In the genomic region with DNA sequence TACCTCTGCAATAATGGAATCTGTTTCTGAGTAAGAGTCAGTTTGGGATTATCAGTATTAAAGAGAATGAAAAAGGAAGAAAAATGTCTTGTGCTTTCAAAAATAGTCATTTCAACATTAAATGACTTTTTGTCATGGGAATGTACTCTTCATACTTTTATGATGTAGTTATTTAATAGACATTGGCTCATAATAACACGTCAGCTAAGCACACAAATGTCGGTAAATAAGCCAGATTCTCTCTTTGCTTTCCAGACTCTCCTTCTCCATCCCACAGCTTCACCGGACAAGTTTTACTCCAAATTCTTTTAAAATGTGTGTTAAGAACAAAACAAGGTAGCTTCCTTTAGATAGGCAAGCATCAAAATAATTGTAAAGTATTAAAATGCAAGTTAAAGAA, we compare ENCODE assay signal across 19 cellular contexts.
DNase-seq lines count a peak whose midpoint lies in the region; ATAC-seq, FAIRE-seq and TF ChIP-seq lines count a peak whose summit lies in the region.
"Had no signal": no experiment of that assay in that cellular context is flagged by ENCODE, and none has a peak within 500 bp of the region (broad histone marks: within the 10 kb centered on the region; RNA-seq: fewer than 3 reads in every experiment).

No MANE protein-coding gene starts in this region.

- DNase-seq in WTC11 (ENCODE audit: low spot score), result no peak
- DNase-seq in left lung, result no peak
- no peak for DNase-seq in prostate gland (ENCODE audit: low spot score)
- DNase-seq in GM19239 (ENCODE audit: insufficient read length, low spot score), result no peak
- DNase-seq in activated T-cell treated with anti-CD3 and anti-CD28 coated beads, Interleukin-2, amount 50 U/mL, for 72 hours, result no peak
- DNase-seq in ecto neural progenitor cell (ENCODE audit: low spot score), result no peak
- DNase-seq: CD8-positive, alpha-beta T cell; DMS 273 treated with DMSO at 0.1 percent for 48 hours; DMS53; DND-41; EL; GM23248 had no signal

- CTCF ChIA-PET in WTC11 (lab: Charles Lee), result no interaction called here

- no peaks in the 10 kb centered on the region; the same call in 1 of the 2 replicates for H3K27me3 Mint-ChIP-seq in WTC11 (ENCODE audit: low read depth)
- no peaks in the 10 kb centered on the region for H3K27me3 Mint-ChIP-seq in activated T-cell treated with anti-CD3 and anti-CD28 coated beads, Interleukin-2, amount 50 U/mL, for 72 hours (ENCODE audit: low read depth)
- H3K27me3 Mint-ChIP-seq: B cell, IgD-negative memory B cell had no signal

- WGBS in prostate gland, result 38% methylated on average over 3 of the region's 3 CpGs

- H3K27me3 ChIP-seq in left lung (no peaks in the 10 kb centered on the region), prostate gland (replicated peaks; ENCODE audit: insufficient read depth) (no peaks in the 10 kb centered on the region)
- H3K27me3 ChIP-seq: BLaER1 treated with 17β-estradiol and CSF1 and Interleukin-3, amounts not matched to agents 10 nM and 100 nM had no signal

- no peaks in the 10 kb centered on the region for H3K4me1 ChIP-seq in left lung
- peaks cover 3% of the 10 kb centered on the region for H3K4me1 ChIP-seq in prostate gland (replicated peaks)
- H3K4me1 ChIP-seq: BLaER1 treated with 17β-estradiol and CSF1 and Interleukin-3, amounts not matched to agents 10 nM and 100 nM had no signal

- TF ChIP-seq CTCF in WTC11 (IDR thresholded peaks at IDR 0.05) (no peak), left lung (IDR thresholded peaks at IDR 0.05) (no peak), prostate gland (IDR thresholded peaks at IDR 0.05) (no peak)

- H3K27ac ChIP-seq in left lung (no peak overlapping the region), prostate gland (peak overlapping the region; percentile 41 to 80)
- H3K27ac ChIP-seq: BLaER1 treated with 17β-estradiol and CSF1 and Interleukin-3, amounts not matched to agents 10 nM and 100 nM; GM23248 had no signal

- H3K4me3 ChIP-seq in left lung, result no peak overlapping the region
- no peak overlapping the region for H3K4me3 ChIP-seq in prostate gland
- H3K4me3 ChIP-seq: BLaER1 treated with 17β-estradiol and CSF1 and Interleukin-3, amounts not matched to agents 10 nM and 100 nM; GM12878; GM23248; HAP-1 had no signal

- H3K9me3 ChIP-seq in left lung (peaks cover 0 to 1% of the 10 kb centered on the region in 2 donors), prostate gland (no peaks in the 10 kb centered on the region)
- H3K9me3 ChIP-seq: HAP-1 had no signal

- no peak overlapping the region for H3K4me3 Mint-ChIP-seq in WTC11
- no peak overlapping the region for H3K4me3 Mint-ChIP-seq in activated T-cell treated with anti-CD3 and anti-CD28 coated beads, Interleukin-2, amount 50 U/mL, for 72 hours
- H3K4me3 Mint-ChIP-seq: B cell; CD8-positive, alpha-beta T cell; IgD-negative memory B cell had no signal

- peaks cover 15% of the 10 kb centered on the region for H3K4me1 Mint-ChIP-seq in WTC11
- H3K4me1 Mint-ChIP-seq in activated T-cell treated with anti-CD3 and anti-CD28 coated beads, Interleukin-2, amount 50 U/mL, for 72 hours (ENCODE audit: low read depth), result no peaks in the 10 kb centered on the region

- no peak for FAIRE-seq in GM19239 (lab: Jason Lieb, UNC)
- FAIRE-seq: GM12878, HepG2 had no signal

- H3K36me3 Mint-ChIP-seq in WTC11, result peaks cover 57% of the 10 kb centered on the region
- peaks cover 2 to 6% of the 10 kb centered on the region in 2 donors for H3K36me3 Mint-ChIP-seq in activated T-cell treated with anti-CD3 and anti-CD28 coated beads, Interleukin-2, amount 50 U/mL, for 72 hours (ENCODE audit: insufficient read depth in 2 of 2)

- H3K27ac Mint-ChIP-seq in WTC11, result peak overlapping the region; percentile 25; the same call in 1 of the 2 replicates
- no peak overlapping the region for H3K27ac Mint-ChIP-seq in activated T-cell treated with anti-CD3 and anti-CD28 coated beads, Interleukin-2, amount 50 U/mL, for 72 hours
- H3K27ac Mint-ChIP-seq: B cell; CD8-positive, alpha-beta T cell had no signal

- POLR2A ChIA-PET in WTC11 (lab: Charles Lee), result no interaction called here

- no peak for TF ChIP-seq POLR2A in prostate gland (IDR thresholded peaks at IDR 0.05)

- peaks cover 0 to 8% of the 10 kb centered on the region in 2 donors for H3K36me3 ChIP-seq in left lung
- no peaks in the 10 kb centered on the region for H3K36me3 ChIP-seq in prostate gland
- H3K36me3 ChIP-seq: HAP-1 had no signal

- ATAC-seq in WTC11 (no peak), left lung (peak; percentile 49), HG02571 (IDR thresholded peaks at IDR 0.05; ENCODE audit: unreplicated experiment) (no peak)
- no peak for ATAC-seq in activated T-cell treated with anti-CD3 and anti-CD28 coated beads, Interleukin-2, amount 50 U/mL, for 72 hours (replicated peaks in 1 of 2)
- ATAC-seq: CD8-positive, alpha-beta T cell; GM12878; HepG2 had no signal

- H3K9me3 Mint-ChIP-seq in WTC11, result peaks cover 12% of the 10 kb centered on the region
- H3K9me3 Mint-ChIP-seq in activated T-cell treated with anti-CD3 and anti-CD28 coated beads, Interleukin-2, amount 50 U/mL, for 72 hours, result peaks cover 2% of the 10 kb centered on the region in 2 donors
- H3K9me3 Mint-ChIP-seq: CD8-positive, alpha-beta T cell; IgD-negative memory B cell had no signal

- intact Hi-C loops in left lung (cut with DNase I), result no loop called here
- intact Hi-C loops in prostate gland (cut with DNase I), result loop anchor here (10.0 kb wide), 1 partner anchor 76 kb away; the partner anchor contains the start of genes C6orf52 and PAK1IP1

TF ChIP-seq in WTC11, 78 proteins besides CTCF, POLR2A, EP300 and RAD21:
- TF ChIP-seq NR1H2 (CRISPR knock-in tag; IDR thresholded peaks at IDR 0.05) (no peak), ZNF263 (CRISPR knock-in tag; IDR thresholded peaks at IDR 0.05; ENCODE audit: low read depth) (no peak), ELF4 (CRISPR knock-in tag; IDR thresholded peaks at IDR 0.05; ENCODE audit: low read depth) (no peak), HMGXB4 (CRISPR knock-in tag; IDR thresholded peaks at IDR 0.05) (no peak), NR3C1 (CRISPR knock-in tag; conservative IDR thresholded peaks at IDR 0.05; ENCODE audit: low read depth) (no peak), RELA (CRISPR knock-in tag; IDR thresholded peaks at IDR 0.05; ENCODE audit: borderline replicate concordance) (no peak), OVOL2 (CRISPR knock-in tag; IDR thresholded peaks at IDR 0.05; ENCODE audit: borderline replicate concordance) (no peak)
- TF ChIP-seq, protein P1, sequence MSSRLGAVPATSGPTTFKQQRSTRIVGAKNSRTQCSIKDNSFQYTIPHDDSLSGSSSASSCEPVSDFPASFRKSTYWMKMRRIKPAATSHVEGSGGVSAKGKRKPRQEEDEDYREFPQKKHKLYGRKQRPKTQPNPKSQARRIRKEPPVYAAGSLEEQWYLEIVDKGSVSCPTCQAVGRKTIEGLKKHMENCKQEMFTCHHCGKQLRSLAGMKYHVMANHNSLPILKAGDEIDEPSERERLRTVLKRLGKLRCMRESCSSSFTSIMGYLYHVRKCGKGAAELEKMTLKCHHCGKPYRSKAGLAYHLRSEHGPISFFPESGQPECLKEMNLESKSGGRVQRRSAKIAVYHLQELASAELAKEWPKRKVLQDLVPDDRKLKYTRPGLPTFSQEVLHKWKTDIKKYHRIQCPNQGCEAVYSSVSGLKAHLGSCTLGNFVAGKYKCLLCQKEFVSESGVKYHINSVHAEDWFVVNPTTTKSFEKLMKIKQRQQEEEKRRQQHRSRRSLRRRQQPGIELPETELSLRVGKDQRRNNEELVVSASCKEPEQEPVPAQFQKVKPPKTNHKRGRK (CRISPR knock-in tag; IDR thresholded peaks at IDR 0.05; ENCODE audit: borderline replicate concordance), result no peak
- TF ChIP-seq, protein P2, sequence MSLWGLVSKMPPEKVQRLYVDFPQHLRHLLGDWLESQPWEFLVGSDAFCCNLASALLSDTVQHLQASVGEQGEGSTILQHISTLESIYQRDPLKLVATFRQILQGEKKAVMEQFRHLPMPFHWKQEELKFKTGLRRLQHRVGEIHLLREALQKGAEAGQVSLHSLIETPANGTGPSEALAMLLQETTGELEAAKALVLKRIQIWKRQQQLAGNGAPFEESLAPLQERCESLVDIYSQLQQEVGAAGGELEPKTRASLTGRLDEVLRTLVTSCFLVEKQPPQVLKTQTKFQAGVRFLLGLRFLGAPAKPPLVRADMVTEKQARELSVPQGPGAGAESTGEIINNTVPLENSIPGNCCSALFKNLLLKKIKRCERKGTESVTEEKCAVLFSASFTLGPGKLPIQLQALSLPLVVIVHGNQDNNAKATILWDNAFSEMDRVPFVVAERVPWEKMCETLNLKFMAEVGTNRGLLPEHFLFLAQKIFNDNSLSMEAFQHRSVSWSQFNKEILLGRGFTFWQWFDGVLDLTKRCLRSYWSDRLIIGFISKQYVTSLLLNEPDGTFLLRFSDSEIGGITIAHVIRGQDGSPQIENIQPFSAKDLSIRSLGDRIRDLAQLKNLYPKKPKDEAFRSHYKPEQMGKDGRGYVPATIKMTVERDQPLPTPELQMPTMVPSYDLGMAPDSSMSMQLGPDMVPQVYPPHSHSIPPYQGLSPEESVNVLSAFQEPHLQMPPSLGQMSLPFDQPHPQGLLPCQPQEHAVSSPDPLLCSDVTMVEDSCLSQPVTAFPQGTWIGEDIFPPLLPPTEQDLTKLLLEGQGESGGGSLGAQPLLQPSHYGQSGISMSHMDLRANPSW (CRISPR knock-in tag; conservative IDR thresholded peaks at IDR 0.05; ENCODE audit: low read depth), result no peak

Comparison
In these comparisons a context has a peak if more than half of its experiments do, and no peak if none do; other contexts are left out.
1. H3K27ac ChIP-seq: peak in prostate gland (2 of 2); none in left lung (0 of 2).